Comparison of ENCODE assay signal across 27 cellular contexts in the genomic region with DNA sequence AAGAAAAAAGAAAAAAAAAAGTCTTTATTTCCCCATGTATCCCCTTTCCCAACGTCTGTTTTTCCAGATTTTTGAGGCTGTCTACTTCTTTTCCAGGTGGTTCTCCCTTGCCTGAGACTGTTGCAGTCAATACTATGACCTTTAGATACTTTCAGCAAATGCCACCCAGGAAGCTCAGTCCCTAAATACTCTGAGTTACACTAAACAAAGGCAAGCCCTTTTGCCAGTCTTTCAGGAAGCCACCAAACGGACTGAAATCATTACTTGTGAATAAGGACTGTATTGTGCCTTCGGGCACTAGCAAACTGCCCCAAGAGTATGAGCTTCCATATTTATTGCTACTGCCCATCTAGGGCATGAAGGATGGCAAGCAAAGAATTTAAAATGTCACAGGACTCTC.
"Had no signal": no experiment of that assay in that cellular context is flagged by ENCODE, and none has a peak within 500 bp of the region (broad histone marks: within the 10 kb centered on the region; RNA-seq: fewer than 3 reads in every experiment).

No MANE protein-coding gene starts in this region.

- H3K27ac ChIP-seq: neural progenitor cell, ovary, parathyroid adenoma, psoas muscle, right lobe of liver, sigmoid colon, stomach, thoracic aorta, thyroid gland, tibial nerve, upper lobe of left lung, vagina had no signal

- DNase-seq: occipital lobe; ovary; posterior cingulate gyrus; psoas muscle; right cardiac atrium; right lobe of liver; sigmoid colon; small intestine; stimulated activated CD4-positive, alpha-beta T cell treated with anti-CD3 and anti-CD28 coated beads, Interleukin-15, amount 100 ng/mL, for 24 hours; stimulated activated CD4-positive, alpha-beta T cell treated with anti-CD3 and anti-CD28 coated beads, Interleukin-2, amount 100 ng/mL, for 24 hours; stimulated activated CD4-positive, alpha-beta T cell treated with anti-CD3 and anti-CD28 coated beads, Interleukin-2, amount 100 ng/mL, for 48 hours; stimulated activated CD4-positive, alpha-beta T cell treated with anti-CD3 and anti-CD28 coated beads, Interleukin-4, amount 100 ng/mL, for 24 hours; stimulated activated naive B cell treated with anti-CD40 and anti-IgM and Interleukin-4, amounts not matched to agents 10 μg/mL and 1 μg/mL and 100 μg/mL, for 72 hours; stimulated activated naive CD4-positive, alpha-beta T cell treated with Interleukin-2 at 50 U/mL for 16 hours; stomach; thyroid gland; trophoblast cell; upper lobe of left lung had no signal

- H3K27ac Mint-ChIP-seq: nephron; neural progenitor cell; progenitor cell of endocrine pancreas; stimulated activated effector memory CD8-positive, alpha-beta T cell treated with anti-CD3 and anti-CD28 coated beads, Interleukin-12 subunit alpha, Interleukin-12 subunit beta, amount 100 ng/mL, for 72 hours; stimulated activated naive B cell treated with anti-CD40 and anti-IgM and Interleukin-4, amounts not matched to agents 10 μg/mL and 1 μg/mL and 100 μg/mL, for 72 hours; stimulated activated naive CD8-positive, alpha-beta T cell treated with anti-CD3 and anti-CD28 coated beads, Interleukin-15, Interleukin-2, amounts not matched to agents 100 ng/mL and 50 ng/mL, for 24 hours had no signal

- H2AFZ ChIP-seq: neural progenitor cell, parathyroid adenoma had no signal

- H3K4me1 ChIP-seq: neural progenitor cell, parathyroid adenoma, psoas muscle, right lobe of liver, sigmoid colon, stomach, thyroid gland, tibial nerve, upper lobe of left lung, vagina had no signal

- H3K4me1 Mint-ChIP-seq: neural progenitor cell; stimulated activated effector memory CD8-positive, alpha-beta T cell treated with anti-CD3 and anti-CD28 coated beads, Interleukin-12 subunit alpha, Interleukin-12 subunit beta, amount 100 ng/mL, for 72 hours; stimulated activated naive B cell treated with anti-CD40 and anti-IgM and Interleukin-4, amounts not matched to agents 10 μg/mL and 1 μg/mL and 100 μg/mL, for 72 hours had no signal

- H3K4me3 Mint-ChIP-seq: nephron; neural progenitor cell; stimulated activated effector memory CD8-positive, alpha-beta T cell treated with anti-CD3 and anti-CD28 coated beads, Interleukin-12 subunit alpha, Interleukin-12 subunit beta, amount 100 ng/mL, for 72 hours; stimulated activated naive B cell treated with anti-CD40 and anti-IgM and Interleukin-4, amounts not matched to agents 10 μg/mL and 1 μg/mL and 100 μg/mL, for 72 hours; stimulated activated naive CD8-positive, alpha-beta T cell treated with anti-CD3 and anti-CD28 coated beads, Interleukin-15, Interleukin-2, amounts not matched to agents 100 ng/mL and 50 ng/mL, for 24 hours had no signal

- ATAC-seq: psoas muscle; right cardiac atrium; right lobe of liver; stimulated activated effector memory CD8-positive, alpha-beta T cell treated with anti-CD3 and anti-CD28 coated beads, Interleukin-12 subunit alpha, Interleukin-12 subunit beta, amount 100 ng/mL, for 72 hours; stimulated activated naive B cell treated with anti-CD40 and anti-IgM and Interleukin-4, amounts not matched to agents 10 μg/mL and 1 μg/mL and 100 μg/mL, for 72 hours had no signal

- H3K36me3 ChIP-seq: neural progenitor cell, ovary, right lobe of liver, sigmoid colon, stomach, thoracic aorta, thyroid gland, tibial nerve, upper lobe of left lung, vagina had no signal

- H3K27me3 ChIP-seq: neural progenitor cell, ovary, right lobe of liver, sigmoid colon, stomach, thyroid gland, tibial nerve, upper lobe of left lung, vagina had no signal

- H3K9me3 ChIP-seq: ovary, psoas muscle, right lobe of liver, sigmoid colon, stomach, thoracic aorta, thyroid gland, tibial nerve, upper lobe of left lung, vagina had no signal

- H3K4me3 ChIP-seq: neural progenitor cell, ovary, psoas muscle, right lobe of liver, sigmoid colon, stomach, thoracic aorta, thyroid gland, tibial nerve, upper lobe of left lung, vagina had no signal

- H3K9me3 Mint-ChIP-seq: nephron; stimulated activated effector memory CD8-positive, alpha-beta T cell treated with anti-CD3 and anti-CD28 coated beads, Interleukin-12 subunit alpha, Interleukin-12 subunit beta, amount 100 ng/mL, for 72 hours had no signal

- H3K4me2 ChIP-seq: neural progenitor cell had no signal

- H3K27me3 Mint-ChIP-seq: progenitor cell of endocrine pancreas; stimulated activated naive B cell treated with anti-CD40 and anti-IgM and Interleukin-4, amounts not matched to agents 10 μg/mL and 1 μg/mL and 100 μg/mL, for 72 hours; stimulated activated naive CD8-positive, alpha-beta T cell treated with anti-CD3 and anti-CD28 coated beads, Interleukin-15, Interleukin-2, amounts not matched to agents 100 ng/mL and 50 ng/mL, for 24 hours had no signal

- H3K36me3 Mint-ChIP-seq: neural progenitor cell; stimulated activated effector memory CD8-positive, alpha-beta T cell treated with anti-CD3 and anti-CD28 coated beads, Interleukin-12 subunit alpha, Interleukin-12 subunit beta, amount 100 ng/mL, for 72 hours; stimulated activated naive B cell treated with anti-CD40 and anti-IgM and Interleukin-4, amounts not matched to agents 10 μg/mL and 1 μg/mL and 100 μg/mL, for 72 hours had no signal

- H3K79me2 ChIP-seq: parathyroid adenoma had no signal
